In the genomic region with DNA sequence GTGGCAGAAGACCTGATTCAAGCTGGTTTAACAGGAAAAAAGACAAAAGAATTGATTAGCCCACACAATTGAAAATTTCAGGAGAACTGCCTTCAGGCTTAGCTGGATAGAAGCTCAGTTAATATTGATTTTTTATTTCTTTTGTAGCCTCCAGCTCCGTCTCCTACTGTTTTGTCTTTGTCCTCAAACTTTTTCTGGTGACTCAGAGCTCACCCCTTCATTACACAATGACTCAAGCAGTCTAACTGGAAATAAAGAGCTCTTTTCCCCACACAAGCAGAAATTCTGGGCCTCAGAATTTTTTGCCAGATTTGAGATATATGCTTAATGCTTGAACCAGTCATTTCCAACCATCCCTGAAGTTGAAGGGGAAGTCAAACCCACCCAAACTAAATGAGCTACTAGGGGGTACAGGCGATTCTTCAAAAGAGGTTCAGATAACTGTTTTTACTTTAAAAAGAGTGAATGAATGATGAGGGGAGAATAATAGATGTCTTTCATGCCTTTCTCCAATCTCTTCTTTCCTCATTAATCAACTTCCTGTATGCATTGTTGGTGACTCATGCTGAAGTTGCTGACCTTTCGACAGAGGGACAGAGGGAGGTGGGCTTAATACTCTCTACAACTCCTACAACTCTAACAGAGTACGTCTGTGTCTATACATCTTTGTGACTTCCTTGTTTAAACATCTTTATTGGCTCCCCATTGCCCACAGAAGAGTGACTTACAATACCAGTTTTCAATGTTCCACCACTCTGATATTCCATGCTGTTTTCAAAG, we compare ENCODE assay signal across 10 cellular contexts. TPM values are rescaled to one million over a fixed set of nuclear protein-coding genes. Genes with fewer than 3 reads are reported as not detected.
A peak's percentile ranks its signal among the peaks of the same experiment; 100 is the strongest.
DNase-seq lines count a peak whose midpoint lies in the region; ATAC-seq and TF ChIP-seq lines count a peak whose summit lies in the region.
"Had no signal": no experiment of that assay in that cellular context is flagged by ENCODE, and none has a peak within 500 bp of the region (broad histone marks: within the 10 kb centered on the region; RNA-seq: fewer than 3 reads in every experiment).

No MANE protein-coding gene starts in this region.

- H3K4me3 ChIP-seq in A673 (ENCODE audit: low read depth, low read length, poor library complexity, severe bottlenecking) (no peak overlapping the region), astrocyte of the cerebellum (ENCODE audit: low read depth, low read length) (no peak overlapping the region), hepatocyte (no peak overlapping the region), upper lobe of left lung (no peak overlapping the region)
- H3K4me3 ChIP-seq in effector memory CD4-positive, alpha-beta T cell (ENCODE audit: insufficient read depth, low read depth, low read length, poor library complexity, severe bottlenecking) = no peak overlapping the region
- H3K4me3 ChIP-seq: K562 had no signal

- H3K27me3 ChIP-seq in A673 (replicated peaks; ENCODE audit: insufficient read depth, low read depth, low read length, poor library complexity) (no peaks in the 10 kb centered on the region), hepatocyte (no peaks in the 10 kb centered on the region), upper lobe of left lung (no peaks in the 10 kb centered on the region)
- no peaks in the 10 kb centered on the region for H3K27me3 ChIP-seq in effector memory CD4-positive, alpha-beta T cell (replicated peaks; ENCODE audit: control insufficient read depth, insufficient read depth, low read length, poor library complexity, severe bottlenecking)

- intact Hi-C loops in A673 (cut with micrococcal nuclease; ENCODE audit: unreplicated experiment) = no loop called here

- peaks cover 27% of the 10 kb centered on the region for H3K4me1 ChIP-seq in A673 (ENCODE audit: insufficient read depth, low read length, poor library complexity, severe bottlenecking)
- H3K4me1 ChIP-seq in hepatocyte (ENCODE audit: insufficient read depth) = peaks cover 11% of the 10 kb centered on the region
- H3K4me1 ChIP-seq in effector memory CD4-positive, alpha-beta T cell (ENCODE audit: control insufficient read depth, insufficient read depth, low read length, poor library complexity, severe bottlenecking) = no peaks in the 10 kb centered on the region
- no peaks in the 10 kb centered on the region for H3K4me1 ChIP-seq in upper lobe of left lung

- no TSS peak for BruUV-seq in A673 (replicated peaks; lab: Mats Ljungman, UMichigan)

- WGBS in hepatocyte (ENCODE audit: low lambda C conversion rate, missing lambda C conversion rate) = 47% methylated on average over 4 of the region's 4 CpGs
- 44 to 56% methylated on average over 4 of the region's 4 CpGs for WGBS in upper lobe of left lung, 2 donors

- CTCF ChIA-PET in A673 (lab: Charles Lee) = no interaction called here

- TF ChIP-seq CTCF in A673 (conservative IDR thresholded peaks at IDR 0.05; ENCODE audit: low read depth, low read length) (no peak), astrocyte of the cerebellum (IDR thresholded peaks at IDR 0.05; ENCODE audit: low read depth, low read length, missing control alignments) (no peak), hepatocyte (IDR thresholded peaks at IDR 0.05; ENCODE audit: poor library complexity) (no peak), upper lobe of left lung (IDR thresholded peaks at IDR 0.05) (no peak)

- no peak overlapping the region for H2AFZ ChIP-seq in hepatocyte

- no peak for TF ChIP-seq POLR2A in upper lobe of left lung (IDR thresholded peaks at IDR 0.05)

- no peaks in the 10 kb centered on the region for H3K9me2 ChIP-seq in hepatocyte (replicated peaks; ENCODE audit: insufficient read depth)

- DNase-seq in A673 (ENCODE audit: low spot score) = peak; percentile 86
- DNase-seq in HS-27A (ENCODE audit: low read depth) = peak; percentile 31
- DNase-seq in astrocyte of the cerebellum (ENCODE audit: low read depth) = peak; percentile 45
- peak; percentile 40 for DNase-seq in hepatocyte (ENCODE audit: low spot score)
- no peak for DNase-seq in effector memory CD4-positive, alpha-beta T cell
- no peak for DNase-seq in cerebellum (ENCODE audit: low spot score)
- DNase-seq in DMS 273 (lab: John Stamatoyannopoulos, UW; ENCODE audit: unreplicated experiment) = no peak
- no peak for DNase-seq in upper lobe of left lung
- DNase-seq: small intestine had no signal

- peaks cover 20% of the 10 kb centered on the region for H3K9me3 ChIP-seq in A673 (ENCODE audit: low read depth, low read length, poor library complexity, severe bottlenecking)
- no peaks in the 10 kb centered on the region for H3K9me3 ChIP-seq in hepatocyte (ENCODE audit: low read depth)
- no peaks in the 10 kb centered on the region for H3K9me3 ChIP-seq in effector memory CD4-positive, alpha-beta T cell (ENCODE audit: control insufficient read depth, low read length)
- H3K9me3 ChIP-seq in upper lobe of left lung = peaks cover 0 to 11% (median 5%) of the 10 kb centered on the region in 4 donors

- H4K20me1 ChIP-seq in hepatocyte (ENCODE audit: insufficient read depth, poor library complexity, severe bottlenecking) = no peaks in the 10 kb centered on the region

- peak overlapping the region; percentile 34 for H3K27ac ChIP-seq in A673 (ENCODE audit: low read depth, low read length, poor library complexity, severe bottlenecking)
- peak overlapping the region; percentile 81 for H3K27ac ChIP-seq in hepatocyte
- no peak overlapping the region for H3K27ac ChIP-seq in effector memory CD4-positive, alpha-beta T cell (ENCODE audit: insufficient read depth, low read length, poor library complexity, severe bottlenecking)
- H3K27ac ChIP-seq in upper lobe of left lung = no peak overlapping the region

- POLR2A ChIA-PET in A673 (lab: Charles Lee; ENCODE audit: low non-redundant PET) = interaction anchor here (0.6 kb wide), 1 partner anchor 592 kb away, joined by 19 read pairs; no protein-coding TSS in a partner anchor

- TF ChIP-seq EP300 in upper lobe of left lung (IDR thresholded peaks at IDR 0.05) = no peak

- ATAC-seq in upper lobe of left lung (ENCODE audit: low FRiP score in 2 of 2) = no peak
- ATAC-seq: K562 had no signal

- in situ Hi-C loops in astrocyte of the cerebellum (cut with HindIII; ENCODE audit: low sequenced_read_pairs) = no loop called here

- peak overlapping the region; percentile 8 for H3K4me2 ChIP-seq in hepatocyte

- H3K36me3 ChIP-seq in A673 (ENCODE audit: insufficient read depth, low read length, poor library complexity, severe bottlenecking) = no peaks in the 10 kb centered on the region
- H3K36me3 ChIP-seq in hepatocyte (replicated peaks; ENCODE audit: insufficient read depth, low read depth) = no peaks in the 10 kb centered on the region
- no peaks in the 10 kb centered on the region for H3K36me3 ChIP-seq in effector memory CD4-positive, alpha-beta T cell (ENCODE audit: control insufficient read depth, insufficient read depth, low read length)
- no peaks in the 10 kb centered on the region for H3K36me3 ChIP-seq in upper lobe of left lung

- no peaks in the 10 kb centered on the region for H3K79me2 ChIP-seq in hepatocyte

RNA-seq across cellular contexts. Expression of a gene that starts 6.2 kb away (rescaled TPM):
- total RNA-seq in A673 (2021) = 14.4 and 15.3 TPM in 2 replicates
- 14.2 and 16.8 TPM in 2 replicates for total RNA-seq in hepatocyte
- 29.9 and 47.1 TPM in 2 replicates for polyA plus RNA-seq in hepatocyte
- total RNA-seq in cerebellum = 9.2 TPM
- 10 to 100 TPM in 5 of 6 donors, 1 to 10 TPM in 1; 8.1 to 60.8 (median 21.6) TPM for total RNA-seq in upper lobe of left lung

Comparison
In these comparisons a context has a peak if more than half of its experiments do, and no peak if none do; other contexts are left out.
1. DNase-seq: peak in A673 (single experiment), HS-27A (single experiment), astrocyte of the cerebellum (single experiment) and hepatocyte (single experiment); none in effector memory CD4-positive, alpha-beta T cell (0 of 3), cerebellum (single experiment), DMS 273 (single experiment) and upper lobe of left lung (0 of 2).
2. H3K27ac ChIP-seq: peak in A673 (single experiment) and hepatocyte (single experiment); none in effector memory CD4-positive, alpha-beta T cell (single experiment) and upper lobe of left lung (0 of 4).